1 cellular context compared by ENCODE assay signal in the genomic region with DNA sequence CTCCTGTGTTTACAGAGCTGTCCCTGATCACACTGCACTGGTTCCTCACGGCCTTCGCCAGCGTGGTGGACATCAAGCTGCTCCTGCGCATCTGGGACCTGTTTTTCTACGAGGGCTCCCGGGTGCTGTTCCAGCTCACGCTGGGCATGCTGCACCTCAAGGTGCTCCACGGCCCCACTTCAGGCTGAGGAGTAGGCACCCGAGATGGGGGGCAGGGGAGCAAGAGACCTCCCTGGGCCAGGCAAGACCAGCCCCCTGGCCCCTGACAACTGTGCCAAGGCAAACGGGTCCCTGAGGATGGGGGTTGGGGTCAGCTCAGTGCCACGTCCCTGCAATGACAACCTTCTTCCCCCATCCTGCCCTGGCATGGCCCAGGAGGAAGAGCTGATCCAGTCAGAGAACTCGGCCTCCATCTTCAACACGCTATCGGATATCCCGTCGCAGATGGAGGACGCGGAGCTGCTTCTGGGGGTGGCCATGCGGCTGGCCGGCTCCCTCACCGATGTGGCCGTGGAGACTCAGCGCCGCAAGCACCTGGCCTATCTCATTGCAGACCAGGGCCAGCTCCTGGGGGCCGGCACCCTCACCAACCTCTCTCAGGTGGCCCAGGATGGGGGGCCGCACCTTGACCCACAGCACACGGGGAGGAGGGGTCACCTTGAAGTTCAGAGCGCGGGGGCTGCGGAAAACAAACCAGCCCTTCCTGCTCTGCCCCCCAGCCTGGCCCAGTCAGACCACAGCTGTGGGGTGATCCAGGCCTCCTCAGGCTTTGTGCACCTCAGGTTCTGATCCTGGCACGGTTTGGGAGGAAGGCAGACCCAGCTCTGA.
TF ChIP-seq lines count a peak whose summit lies in the region.

No MANE protein-coding gene starts in this region.

TF ChIP-seq in K562, 482 proteins besides CTCF, POLR2A, EP300 and RAD21:
- TF ChIP-seq CBFA2T3 (IDR thresholded peaks at IDR 0.05): no peak
- TF ChIP-seq, protein P1, sequence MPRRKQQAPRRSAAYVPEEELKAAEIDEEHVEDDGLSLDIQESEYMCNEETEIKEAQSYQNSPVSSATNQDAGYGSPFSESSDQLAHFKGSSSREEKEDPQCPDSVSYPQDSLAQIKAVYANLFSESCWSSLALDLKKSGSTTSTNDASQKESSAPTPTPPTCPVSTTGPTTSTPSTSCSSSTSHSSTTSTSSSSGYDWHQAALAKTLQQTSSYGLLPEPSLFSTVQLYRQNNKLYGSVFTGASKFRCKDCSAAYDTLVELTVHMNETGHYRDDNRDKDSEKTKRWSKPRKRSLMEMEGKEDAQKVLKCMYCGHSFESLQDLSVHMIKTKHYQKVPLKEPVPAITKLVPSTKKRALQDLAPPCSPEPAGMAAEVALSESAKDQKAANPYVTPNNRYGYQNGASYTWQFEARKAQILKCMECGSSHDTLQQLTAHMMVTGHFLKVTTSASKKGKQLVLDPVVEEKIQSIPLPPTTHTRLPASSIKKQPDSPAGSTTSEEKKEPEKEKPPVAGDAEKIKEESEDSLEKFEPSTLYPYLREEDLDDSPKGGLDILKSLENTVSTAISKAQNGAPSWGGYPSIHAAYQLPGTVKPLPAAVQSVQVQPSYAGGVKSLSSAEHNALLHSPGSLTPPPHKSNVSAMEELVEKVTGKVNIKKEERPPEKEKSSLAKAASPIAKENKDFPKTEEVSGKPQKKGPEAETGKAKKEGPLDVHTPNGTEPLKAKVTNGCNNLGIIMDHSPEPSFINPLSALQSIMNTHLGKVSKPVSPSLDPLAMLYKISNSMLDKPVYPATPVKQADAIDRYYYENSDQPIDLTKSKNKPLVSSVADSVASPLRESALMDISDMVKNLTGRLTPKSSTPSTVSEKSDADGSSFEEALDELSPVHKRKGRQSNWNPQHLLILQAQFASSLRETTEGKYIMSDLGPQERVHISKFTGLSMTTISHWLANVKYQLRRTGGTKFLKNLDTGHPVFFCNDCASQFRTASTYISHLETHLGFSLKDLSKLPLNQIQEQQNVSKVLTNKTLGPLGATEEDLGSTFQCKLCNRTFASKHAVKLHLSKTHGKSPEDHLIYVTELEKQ (CRISPR knock-in tag; IDR thresholded peaks at IDR 0.05): no peak
- no peak for TF ChIP-seq TAF1 (IDR thresholded peaks at IDR 0.05; ENCODE audit: control insufficient read depth, extremely low read depth, insufficient read depth, low read length, severe bottlenecking)
- TF ChIP-seq BRD4 (IDR thresholded peaks at IDR 0.05): no peak
- TF ChIP-seq POLR2G (IDR thresholded peaks at IDR 0.05; ENCODE audit: low read depth, low read length): peak; percentile 50; the same call in 1 of the 2 replicates
